18 cellular contexts compared by ENCODE assay signal in the genomic region with DNA sequence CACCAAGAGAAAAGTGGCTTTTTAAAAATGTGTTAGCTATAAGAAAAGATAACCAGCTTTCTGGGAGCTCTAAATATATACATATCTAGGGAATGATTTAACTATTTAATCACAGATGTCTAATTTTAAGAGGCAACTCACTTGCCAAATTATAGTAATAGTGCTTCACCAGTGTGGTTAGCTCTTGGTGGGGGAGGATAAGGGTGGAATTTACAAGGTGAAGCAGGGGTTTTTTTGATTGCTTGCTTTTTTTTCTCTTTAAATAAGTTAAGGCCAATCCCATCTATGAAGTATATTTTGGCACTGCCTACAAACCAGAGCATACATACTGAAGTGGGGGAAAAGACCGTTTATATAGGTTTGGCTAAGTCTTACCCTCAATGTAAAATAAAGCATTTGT.
DNase-seq lines count a peak whose midpoint lies in the region; ATAC-seq, FAIRE-seq and TF ChIP-seq lines count a peak whose summit lies in the region.
"Had no signal": no experiment of that assay in that cellular context is flagged by ENCODE, and none has a peak within 500 bp of the region (broad histone marks: within the 10 kb centered on the region; RNA-seq: fewer than 3 reads in every experiment).

No MANE protein-coding gene starts in this region.

- no peak overlapping the region for H3K4me3 ChIP-seq in BLaER1
- H3K4me3 ChIP-seq in astrocyte (ENCODE audit: insufficient read depth, low read depth, low read length) = no peak overlapping the region
- H3K4me3 ChIP-seq in mesenchymal stem cell (ENCODE audit: insufficient read depth in 1 of 2, low read depth in 1 of 2, low read length in 2 of 2) = no peak overlapping the region
- H3K4me3 ChIP-seq: cardiac muscle cell, SK-N-MC had no signal

- H3K27me3 ChIP-seq in BLaER1 = no peaks in the 10 kb centered on the region
- H3K27me3 ChIP-seq in astrocyte (ENCODE audit: insufficient read depth, low read length) = no peaks in the 10 kb centered on the region
- H3K27me3 ChIP-seq in mesenchymal stem cell (ENCODE audit: control insufficient read depth in 1 of 2, insufficient read depth in 1 of 2, low read length in 2 of 2) = no peaks in the 10 kb centered on the region
- H3K27me3 ChIP-seq: cardiac muscle cell had no signal

- no peak overlapping the region for H2BK15ac ChIP-seq in mesenchymal stem cell (ENCODE audit: low read depth, poor library complexity, severe bottlenecking)

- DNase-seq in HCEC 1CT (peak; percentile 12), astrocyte (ENCODE audit: low read depth) (peak; percentile 46), mesenchymal stem cell (no peak), NCI-H69 (lab: John Stamatoyannopoulos, UW) (no peak), NCI-H1694 (lab: John Stamatoyannopoulos, UW) (no peak)
- DNase-seq: DMS 273 treated with DMSO at 0.1 percent for 48 hours; effector CD8-positive, alpha-beta T cell; hypothalamus; left ventricle myocardium superior; naive thymus-derived CD8-positive, alpha-beta T cell; NCI-H146 had no signal

- H3K36me3 Mint-ChIP-seq in astrocyte (ENCODE audit: low read depth, unreplicated experiment) = peaks cover 8% of the 10 kb centered on the region

- H3K4ac ChIP-seq in mesenchymal stem cell (ENCODE audit: low read depth in 1 of 2, low read length in 2 of 2) = no peak overlapping the region

- H3K23ac ChIP-seq in mesenchymal stem cell (ENCODE audit: low read length in 2 of 2) = no peak overlapping the region

- no peak overlapping the region for H4K91ac ChIP-seq in mesenchymal stem cell (ENCODE audit: low read length)

- no peak for FAIRE-seq in astrocyte (lab: Jason Lieb, UNC)

- H3K36me3 ChIP-seq in BLaER1 (peaks cover 53% of the 10 kb centered on the region), astrocyte (ENCODE audit: insufficient read depth, low read length) (peaks cover 52% of the 10 kb centered on the region), mesenchymal stem cell (ENCODE audit: control insufficient read depth in 1 of 2, insufficient read depth in 2 of 2, low read depth in 1 of 2, low read length in 2 of 2) (peaks cover 0 to 98% of the 10 kb centered on the region in 2 experiments)
- H3K36me3 ChIP-seq: cardiac muscle cell had no signal

- H3K9me3 ChIP-seq in BLaER1 = no peaks in the 10 kb centered on the region
- no peaks in the 10 kb centered on the region for H3K9me3 ChIP-seq in astrocyte (ENCODE audit: insufficient read depth, low read depth, low read length)
- H3K9me3 ChIP-seq in mesenchymal stem cell (ENCODE audit: control insufficient read depth, low read length) = no peaks in the 10 kb centered on the region

- H4K20me1 ChIP-seq in BLaER1 (peaks cover 42% of the 10 kb centered on the region), astrocyte (ENCODE audit: insufficient read depth, low read length) (peaks cover 14% of the 10 kb centered on the region)

- WGBS in mesenchymal stem cell = no CpG with 5 or more reads among the region's 1 CpG

- no peak overlapping the region for H2BK120ac ChIP-seq in mesenchymal stem cell (ENCODE audit: low read depth, low read length)

- TF ChIP-seq CTCF in astrocyte (IDR thresholded peaks at IDR 0.05; ENCODE audit: insufficient read depth, low read depth, low read length) = no peak

- H3K79me2 ChIP-seq in astrocyte (ENCODE audit: insufficient read depth, low read length) = peaks cover 70% of the 10 kb centered on the region

- no peak for ATAC-seq in HG02981 (IDR thresholded peaks at IDR 0.05; ENCODE audit: unreplicated experiment)
- ATAC-seq: activated naive CD4-positive, alpha-beta T cell treated with anti-CD3 and anti-CD28 coated beads, Interleukin-2, amount 50 U/mL, for 72 hours; naive thymus-derived CD8-positive, alpha-beta T cell had no signal

- H3K4me2 ChIP-seq in BLaER1 = 0 out of 2 replicates have a peak overlapping the region, but pooled peaks have one; percentile 3
- H3K4me2 ChIP-seq in astrocyte (ENCODE audit: low read length) = peak overlapping the region; percentile 28
- no peak overlapping the region for H3K4me2 ChIP-seq in mesenchymal stem cell (ENCODE audit: low read length, poor library complexity, severe bottlenecking)

- no peaks in the 10 kb centered on the region for H3K9me3 Mint-ChIP-seq in astrocyte (ENCODE audit: unreplicated experiment)
- H3K9me3 Mint-ChIP-seq: activated naive CD4-positive, alpha-beta T cell treated with anti-CD3 and anti-CD28 coated beads, Interleukin-2, amount 50 U/mL, for 72 hours; naive thymus-derived CD8-positive, alpha-beta T cell had no signal

- no peak overlapping the region for H2AK5ac ChIP-seq in mesenchymal stem cell (ENCODE audit: low read length, severe bottlenecking)

- no peak overlapping the region for H2BK5ac ChIP-seq in mesenchymal stem cell (ENCODE audit: low read depth, low read length, poor library complexity, severe bottlenecking)

- no peak overlapping the region for H3K9ac ChIP-seq in BLaER1
- H3K9ac ChIP-seq in astrocyte (ENCODE audit: low read length) = peak overlapping the region; percentile 43
- H3K9ac ChIP-seq in mesenchymal stem cell (ENCODE audit: low read length) = peak overlapping the region; percentile 75

- no peak overlapping the region for H3K14ac ChIP-seq in mesenchymal stem cell (ENCODE audit: low read length in 2 of 2)

- H2AFZ ChIP-seq in astrocyte (ENCODE audit: low read depth, low read length) = no peak overlapping the region
- no peak overlapping the region for H2AFZ ChIP-seq in mesenchymal stem cell (ENCODE audit: low read depth, low read length)

- no peak overlapping the region for H3K18ac ChIP-seq in mesenchymal stem cell (ENCODE audit: low read depth in 1 of 2, low read length in 2 of 2)

- peaks cover 54% of the 10 kb centered on the region for H3K4me1 ChIP-seq in BLaER1
- H3K4me1 ChIP-seq in astrocyte (ENCODE audit: insufficient read depth, low read length) = peaks cover 44% of the 10 kb centered on the region
- H3K4me1 ChIP-seq in mesenchymal stem cell (ENCODE audit: control insufficient read depth, insufficient read depth, low read depth, low read length) = no peaks in the 10 kb centered on the region

- no peak overlapping the region for H3K4me3 Mint-ChIP-seq in astrocyte (ENCODE audit: unreplicated experiment)
- H3K4me3 Mint-ChIP-seq: naive thymus-derived CD8-positive, alpha-beta T cell had no signal

- no peak overlapping the region for H3K27ac ChIP-seq in BLaER1
- peak overlapping the region; percentile 57 for H3K27ac ChIP-seq in astrocyte (ENCODE audit: low read depth, low read length)
- H3K27ac ChIP-seq in mesenchymal stem cell (ENCODE audit: low read length, poor library complexity, severe bottlenecking) = peak overlapping the region; percentile 57
- H3K27ac ChIP-seq: cardiac muscle cell, HL-60, SK-N-MC had no signal

- H2BK12ac ChIP-seq in mesenchymal stem cell (ENCODE audit: low read length in 2 of 2) = no peak overlapping the region

- H3K27me3 Mint-ChIP-seq in astrocyte (ENCODE audit: low read depth, unreplicated experiment) = no peaks in the 10 kb centered on the region
- H3K27me3 Mint-ChIP-seq: naive thymus-derived CD8-positive, alpha-beta T cell; progenitor cell of endocrine pancreas had no signal

- H4K8ac ChIP-seq in mesenchymal stem cell (ENCODE audit: low read length) = no peak overlapping the region

- H3K27ac Mint-ChIP-seq in astrocyte (ENCODE audit: unreplicated experiment) = no peak overlapping the region
- H3K27ac Mint-ChIP-seq: activated naive CD4-positive, alpha-beta T cell treated with anti-CD3 and anti-CD28 coated beads, Interleukin-2, amount 50 U/mL, for 72 hours; naive thymus-derived CD8-positive, alpha-beta T cell; progenitor cell of endocrine pancreas had no signal

- no peaks in the 10 kb centered on the region for H3K79me1 ChIP-seq in mesenchymal stem cell (replicated peaks; ENCODE audit: low read length, poor library complexity, severe bottlenecking)

- H3K4me1 Mint-ChIP-seq in astrocyte (ENCODE audit: low read depth, unreplicated experiment) = peaks cover 44% of the 10 kb centered on the region

Comparison
In these comparisons a context has a peak if more than half of its experiments do, and no peak if none do; other contexts are left out.
1. DNase-seq: peak in HCEC 1CT (single experiment) and astrocyte (single experiment); none in mesenchymal stem cell (single experiment), NCI-H69 (single experiment) and NCI-H1694 (single experiment).